ENCODE assay signal across 15 cellular contexts in the genomic region with DNA sequence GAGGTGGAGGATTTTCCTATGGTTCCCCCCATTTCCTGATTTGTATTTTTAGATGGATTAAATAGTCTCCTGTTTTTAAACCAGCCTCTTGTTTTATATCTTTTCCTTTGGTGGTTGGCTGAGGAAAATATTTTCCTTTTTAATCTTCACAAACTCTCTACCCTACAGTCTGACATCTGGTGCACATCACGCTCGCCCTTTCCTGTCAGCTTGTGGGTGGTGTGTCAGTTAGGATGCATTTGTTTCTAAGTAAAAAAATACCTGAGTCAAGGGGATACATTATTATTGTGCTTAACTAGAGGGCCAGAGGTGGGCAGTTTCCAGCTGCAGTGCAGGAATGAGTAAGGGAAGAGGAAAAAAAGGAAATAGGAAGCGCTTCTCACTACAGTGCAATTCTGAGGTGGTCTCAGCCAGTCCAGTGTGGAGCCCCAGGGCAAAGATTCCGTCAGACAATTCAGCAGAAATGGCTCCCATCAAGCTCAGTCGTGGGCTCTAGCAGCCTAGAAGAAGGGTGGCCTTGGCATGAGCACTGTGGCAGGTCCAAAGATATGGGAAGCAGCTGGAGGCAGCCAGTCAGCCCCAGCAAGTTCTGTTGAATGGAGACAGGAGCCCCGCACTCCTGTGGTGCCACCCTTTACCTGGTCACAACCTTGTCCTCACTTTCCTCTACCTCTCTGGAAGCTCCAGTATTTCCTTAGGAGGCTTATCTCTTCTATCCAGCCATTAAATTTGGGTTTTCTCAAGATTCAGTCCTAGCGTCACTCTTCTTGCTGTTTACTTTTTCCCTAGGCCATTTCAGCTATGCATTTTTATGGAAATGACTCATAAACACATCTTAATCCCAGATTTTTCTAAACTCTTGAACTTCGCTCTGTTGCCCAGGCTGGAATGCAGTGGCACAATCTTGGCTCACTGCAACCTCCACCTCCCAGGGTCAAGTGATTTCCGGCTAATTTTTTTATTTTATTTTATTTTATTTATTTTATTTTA. TPM values are rescaled to one million over a fixed set of nuclear protein-coding genes. Genes with fewer than 3 reads are reported as not detected.
DNase-seq lines count a peak whose midpoint lies in the region; ATAC-seq and TF ChIP-seq lines count a peak whose summit lies in the region.
"Had no signal": no experiment of that assay in that cellular context is flagged by ENCODE, and none has a peak within 500 bp of the region (broad histone marks: within the 10 kb centered on the region; RNA-seq: fewer than 3 reads in every experiment).

No MANE protein-coding gene starts in this region.

- H3K9me3 Mint-ChIP-seq in activated T-helper 17 cell treated with anti-CD3 and anti-CD28 coated beads, Interleukin-2, amount 50 U/mL, for 72 hours, result no peaks in the 10 kb centered on the region
- no peaks in the 10 kb centered on the region for H3K9me3 Mint-ChIP-seq in CD4-positive, alpha-beta T cell
- H3K9me3 Mint-ChIP-seq: dendritic cell treated with granulocyte-macrophage colony-stimulating factor and Interleukin-4, amounts not matched to agents 40 ng/mL and 50 ng/mL, for 4 days had no signal

- H3K27me3 ChIP-seq in left ventricle myocardium inferior (ENCODE audit: low read depth), result no peaks in the 10 kb centered on the region
- no peaks in the 10 kb centered on the region for H3K27me3 ChIP-seq in right atrium auricular region
- no peaks in the 10 kb centered on the region for H3K27me3 ChIP-seq in tibial artery
- H3K27me3 ChIP-seq in H7 (ENCODE audit: control insufficient read depth, insufficient read depth, low read length), result no peaks in the 10 kb centered on the region
- H3K27me3 ChIP-seq in CD4-positive, alpha-beta T cell (ENCODE audit: control insufficient read depth, insufficient read depth, low read length), result no peaks in the 10 kb centered on the region
- H3K27me3 ChIP-seq: BE2C had no signal

- H3K27ac ChIP-seq in left ventricle myocardium inferior (replicated peaks) (peak overlapping the region; percentile 54), right atrium auricular region (peak overlapping the region in 1 of 2 donors; percentile 36), tibial artery (peak overlapping the region; percentile 36 to 46)
- H3K27ac ChIP-seq in CD4-positive, alpha-beta T cell (ENCODE audit: low read depth, low read length), result no peak overlapping the region

- H3K36me3 Mint-ChIP-seq in activated T-helper 17 cell treated with anti-CD3 and anti-CD28 coated beads, Interleukin-2, amount 50 U/mL, for 72 hours (ENCODE audit: low read depth), result peaks cover 96% of the 10 kb centered on the region
- H3K36me3 Mint-ChIP-seq in CD4-positive, alpha-beta T cell (ENCODE audit: low read depth), result peaks cover 91% of the 10 kb centered on the region

- no peaks in the 10 kb centered on the region for H3K27me3 Mint-ChIP-seq in activated T-helper 17 cell treated with anti-CD3 and anti-CD28 coated beads, Interleukin-2, amount 50 U/mL, for 72 hours
- no peaks in the 10 kb centered on the region for H3K27me3 Mint-ChIP-seq in CD4-positive, alpha-beta T cell
- H3K27me3 Mint-ChIP-seq: dendritic cell treated with granulocyte-macrophage colony-stimulating factor and Interleukin-4, amounts not matched to agents 40 ng/mL and 50 ng/mL, for 4 days had no signal

- H3K4me3 Mint-ChIP-seq in activated T-helper 17 cell treated with anti-CD3 and anti-CD28 coated beads, Interleukin-2, amount 50 U/mL, for 72 hours, result no peak overlapping the region
- no peak overlapping the region for H3K4me3 Mint-ChIP-seq in CD4-positive, alpha-beta T cell
- H3K4me3 Mint-ChIP-seq: dendritic cell treated with granulocyte-macrophage colony-stimulating factor and Interleukin-4, amounts not matched to agents 40 ng/mL and 50 ng/mL, for 4 days had no signal

- POLR2A ChIA-PET in CD4-positive, alpha-beta T cell (lab: Charles Lee), result interaction anchor here (0.8 kb wide), 1 partner anchor 209 kb away, joined by 3 read pairs; no protein-coding TSS in a partner anchor

- CTCF ChIA-PET in CD4-positive, alpha-beta T cell (lab: Charles Lee), result interaction anchor here (0.7 to 2.0 kb wide), 2 partner anchors 12 to 29 kb away, joined by 3 to 7 read pairs; no protein-coding TSS in a partner anchor

- H3K4me3 ChIP-seq in left ventricle myocardium inferior (no peak overlapping the region), right atrium auricular region (no peak overlapping the region), fibroblast of villous mesenchyme (ENCODE audit: low read depth, low read length) (no peak overlapping the region), tibial artery (no peak overlapping the region), H7 (ENCODE audit: insufficient read depth, low read depth, low read length) (no peak overlapping the region)
- H3K4me3 ChIP-seq: lung had no signal

- no peaks in the 10 kb centered on the region for H3K9me3 ChIP-seq in left ventricle myocardium inferior (replicated peaks)
- H3K9me3 ChIP-seq in right atrium auricular region, result no peaks in the 10 kb centered on the region
- H3K9me3 ChIP-seq in tibial artery, result no peaks in the 10 kb centered on the region
- H3K9me3 ChIP-seq in CD4-positive, alpha-beta T cell (ENCODE audit: control insufficient read depth, low read length), result no peaks in the 10 kb centered on the region
- H3K9me3 ChIP-seq: BE2C had no signal

- no peak for ATAC-seq in activated T-helper 17 cell treated with anti-CD3 and anti-CD28 coated beads, Interleukin-2, amount 50 U/mL, for 72 hours (replicated peaks)
- ATAC-seq in GM18858 (IDR thresholded peaks at IDR 0.05; ENCODE audit: unreplicated experiment), result no peak
- ATAC-seq in CD4-positive, alpha-beta T cell (ENCODE audit: poor library complexity), result no peak

- no peak for DNase-seq in left ventricle myocardium inferior
- DNase-seq in right atrium auricular region (ENCODE audit: low spot score), result no peak
- peak; percentile 94 for DNase-seq in fibroblast of villous mesenchyme (ENCODE audit: low read depth)
- no peak for DNase-seq in tibial artery
- DNase-seq in H7, result no peak
- DNase-seq in CD4-positive, alpha-beta T cell, result no peak
- DNase-seq: activated CD4-positive, alpha-beta T cell treated with anti-CD3 and anti-CD28 coated beads for 4 hours; activated gamma-delta T cell treated with Interleukin-2 at 50 U/mL for 16 hours; glutamatergic neuron; NCI-H2081 treated with DMSO at 0.1 percent for 48 hours had no signal

- intact Hi-C loops in left ventricle myocardium inferior (cut with micrococcal nuclease) (loop anchor here (10.0 kb wide), 1 partner anchor 55 kb away; no protein-coding TSS in a partner anchor), tibial artery (cut with DNase I; ENCODE audit: low total_unique reads) (loop anchor here (10.0 kb wide), 1 partner anchor 165 kb away; no protein-coding TSS in a partner anchor)
- intact Hi-C loops in CD4-positive, alpha-beta T cell (cut with DNase I, micrococcal nuclease), result no loop called here

- H3K36me3 ChIP-seq in left ventricle myocardium inferior, result peaks cover 95% of the 10 kb centered on the region
- peaks cover 73% of the 10 kb centered on the region for H3K36me3 ChIP-seq in right atrium auricular region
- peaks cover 53 to 94% (median 85%) of the 10 kb centered on the region in 3 donors for H3K36me3 ChIP-seq in tibial artery
- H3K36me3 ChIP-seq in H7 (replicated peaks; ENCODE audit: control insufficient read depth, insufficient read depth, low read length), result peaks cover 43% of the 10 kb centered on the region

- H3K4me1 Mint-ChIP-seq in activated T-helper 17 cell treated with anti-CD3 and anti-CD28 coated beads, Interleukin-2, amount 50 U/mL, for 72 hours, result no peaks in the 10 kb centered on the region
- H3K4me1 Mint-ChIP-seq in CD4-positive, alpha-beta T cell (ENCODE audit: low read depth), result no peaks in the 10 kb centered on the region

- H3K4me1 ChIP-seq in left ventricle myocardium inferior (peaks cover 16% of the 10 kb centered on the region), right atrium auricular region (peaks cover 0 to 7% of the 10 kb centered on the region in 2 donors), tibial artery (peaks cover 0 to 24% (median 3%) of the 10 kb centered on the region in 4 donors)
- H3K4me1 ChIP-seq: BE2C had no signal

- TF ChIP-seq CTCF in left ventricle myocardium inferior (IDR thresholded peaks at IDR 0.05; ENCODE audit: borderline replicate concordance), result no peak
- TF ChIP-seq CTCF in right atrium auricular region (IDR thresholded peaks at IDR 0.05), result no peak
- TF ChIP-seq CTCF in fibroblast of villous mesenchyme (IDR thresholded peaks at IDR 0.05; ENCODE audit: insufficient read depth, low read depth, low read length), result no peak
- TF ChIP-seq CTCF in tibial artery (IDR thresholded peaks at IDR 0.05), result no peak
- no peak for TF ChIP-seq CTCF in CD4-positive, alpha-beta T cell (IDR thresholded peaks at IDR 0.05)

- peak overlapping the region; percentile 68 for H3K27ac Mint-ChIP-seq in activated T-helper 17 cell treated with anti-CD3 and anti-CD28 coated beads, Interleukin-2, amount 50 U/mL, for 72 hours
- no peak overlapping the region for H3K27ac Mint-ChIP-seq in CD4-positive, alpha-beta T cell
- H3K27ac Mint-ChIP-seq: dendritic cell treated with granulocyte-macrophage colony-stimulating factor and Interleukin-4, amounts not matched to agents 40 ng/mL and 50 ng/mL, for 4 days had no signal

RNA-seq across cellular contexts. Expression of gene SFTPB, which starts 18.5 kb away (rescaled TPM):
- total RNA-seq in left ventricle myocardium inferior (not detected), right atrium auricular region (under 1 TPM in 1 of 2 donors, not detected in 1; 0.15 TPM), fibroblast of villous mesenchyme (not detected in 2 replicates)
- total RNA-seq in activated T-helper 17 cell treated with anti-CD3 and anti-CD28 coated beads, Interleukin-2, amount 50 U/mL, for 72 hours, result not detected
- not detected in 2 replicates for total RNA-seq in H7 (2014; rRNA removed; shearing (Covaris generic))
- total RNA-seq in CD4-positive, alpha-beta T cell, result not detected

RNA-seq across cellular contexts. Expression of gene USP39, which starts 33.5 kb away (rescaled TPM):
- total RNA-seq in left ventricle myocardium inferior, result 32.1 TPM
- 10 to 100 TPM; 35.0 to 78.2 TPM for total RNA-seq in right atrium auricular region
- total RNA-seq in activated T-helper 17 cell treated with anti-CD3 and anti-CD28 coated beads, Interleukin-2, amount 50 U/mL, for 72 hours, result 10 to 100 TPM; 48.8 to 79.2 TPM
- 39.6 and 41.9 TPM in 2 replicates for total RNA-seq in fibroblast of villous mesenchyme
- total RNA-seq in H7 (2014; rRNA removed; shearing (Covaris generic)), result 98.6 and 103 TPM in 2 replicates
- 10 to 100 TPM; 48.1 to 51.2 TPM for total RNA-seq in CD4-positive, alpha-beta T cell

RNA-seq across cellular contexts. Expression of gene C2orf68, which starts 37.6 kb away (rescaled TPM):
- total RNA-seq in left ventricle myocardium inferior (25.1 TPM), right atrium auricular region (10 to 100 TPM in 1 of 2 donors, 1 to 10 TPM in 1; 8.9 to 11.1 TPM), fibroblast of villous mesenchyme (16.4 and 26.8 TPM in 2 replicates)
- 10 to 100 TPM; 21.6 to 32.5 TPM for total RNA-seq in activated T-helper 17 cell treated with anti-CD3 and anti-CD28 coated beads, Interleukin-2, amount 50 U/mL, for 72 hours
- 69.8 and 84.4 TPM in 2 replicates for total RNA-seq in H7 (2014; rRNA removed; shearing (Covaris generic))
- total RNA-seq in CD4-positive, alpha-beta T cell, result 10 to 100 TPM; 31.0 to 31.2 TPM

RNA-seq across cellular contexts. Expression of gene GNLY, which starts 44.7 kb away (rescaled TPM):
- total RNA-seq in left ventricle myocardium inferior, result 1.5 TPM
- total RNA-seq in right atrium auricular region, result 1 to 10 TPM in 1 of 2 donors, not detected in 1; 1.4 TPM
- 10 to 100 TPM; 10.6 to 32.4 TPM for total RNA-seq in activated T-helper 17 cell treated with anti-CD3 and anti-CD28 coated beads, Interleukin-2, amount 50 U/mL, for 72 hours
- not detected in 2 replicates for total RNA-seq in fibroblast of villous mesenchyme
- not detected in 2 replicates for total RNA-seq in H7 (2014; rRNA removed; shearing (Covaris generic))
- total RNA-seq in CD4-positive, alpha-beta T cell, result 10 to 100 TPM; 45.1 TPM

RNA-seq across cellular contexts. Expression of gene TMEM150A, which starts 47.0 kb away (rescaled TPM):
- total RNA-seq in left ventricle myocardium inferior (10.1 TPM), right atrium auricular region (10 to 100 TPM; 15.8 to 21.7 TPM), fibroblast of villous mesenchyme (8.6 and 10.6 TPM in 2 replicates)
- 1 to 10 TPM; 3.3 to 3.7 TPM for total RNA-seq in activated T-helper 17 cell treated with anti-CD3 and anti-CD28 coated beads, Interleukin-2, amount 50 U/mL, for 72 hours
- 15.7 and 17.9 TPM in 2 replicates for total RNA-seq in H7 (2014; rRNA removed; shearing (Covaris generic))
- 1 to 10 TPM; 6.6 to 7.0 TPM for total RNA-seq in CD4-positive, alpha-beta T cell

Comparison
In these comparisons a context has a peak if more than half of its experiments do, and no peak if none do; other contexts are left out.
1. intact Hi-C loops: an anchor here in left ventricle myocardium inferior (10.0 kb wide) and tibial artery (10.0 kb wide); none called in CD4-positive, alpha-beta T cell.